ENCODE assay signal across 8 cellular contexts in genomic region chr4:121823505-121824170, GRCh38. TPM values are rescaled to one million over a fixed set of nuclear protein-coding genes. Genes with fewer than 3 reads are reported as not detected.
A peak's percentile ranks its signal among the peaks of the same experiment; 100 is the strongest.
DNase-seq lines count a peak whose midpoint lies in the region; ATAC-seq and TF ChIP-seq lines count a peak whose summit lies in the region.

Gene CCNA2 (minus strand): TSS chr4:121823883. CDS start chr4:121823628, 255 bp downstream.

- H3K9me3 Mint-ChIP-seq in activated T-cell treated with anti-CD3 and anti-CD28 coated beads, Interleukin-2, amount 50 U/mL, for 4 hours, result no peaks in the 10 kb centered on the region

- H3K36me3 ChIP-seq in Panc1 (ENCODE audit: control insufficient read depth, insufficient read depth, low read length), result peaks cover 35% of the 10 kb centered on the region
- peaks cover 4% of the 10 kb centered on the region for H3K36me3 ChIP-seq in muscle layer of colon (ENCODE audit: insufficient read depth, low read length)

- peak within 1 kb of the TSS; percentile 83 for H3K27ac ChIP-seq in Panc1 (ENCODE audit: low read length)
- H3K27ac ChIP-seq in muscle layer of colon (ENCODE audit: low read depth, low read length), result peak within 1 kb of the TSS; percentile 79

- peaks cover 15% of the 10 kb centered on the region for H3K4me1 Mint-ChIP-seq in activated T-cell treated with anti-CD3 and anti-CD28 coated beads, Interleukin-2, amount 50 U/mL, for 4 hours (ENCODE audit: low read depth)

- H3K4me1 ChIP-seq in Panc1 (ENCODE audit: control insufficient read depth, insufficient read depth, low read length), result peaks cover 11% of the 10 kb centered on the region
- H3K4me1 ChIP-seq in muscle layer of colon (ENCODE audit: insufficient read depth, low read length), result peaks cover 8% of the 10 kb centered on the region

- no peaks in the 10 kb centered on the region for H3K27me3 Mint-ChIP-seq in activated T-cell treated with anti-CD3 and anti-CD28 coated beads, Interleukin-2, amount 50 U/mL, for 4 hours (ENCODE audit: low read depth)

- CTCF ChIA-PET in Panc1 (lab: Charles Lee), result interaction anchor here (0.7 kb wide), 1 partner anchor 38 kb away, joined by 3 read pairs; no protein-coding TSS in a partner anchor

- peak within 1 kb of the TSS; percentile 90 to 91 for H3K4me3 ChIP-seq in Panc1 (ENCODE audit: low read depth in 2 of 2, low read length in 2 of 2)
- peak within 1 kb of the TSS; percentile 3 to 58 for H3K4me3 ChIP-seq in muscle layer of colon (ENCODE audit: low read depth in 1 of 2, low read length in 2 of 2)

- in situ Hi-C loops in Panc1 (cut with HindIII; ENCODE audit: low pct_unique_long_range_greater_than_20kb, low sequenced_read_pairs), result no loop called here

- no TSS peak for BruUV-seq in Panc1 (replicated peaks; lab: Mats Ljungman, UMichigan)

- H3K36me3 Mint-ChIP-seq in activated T-cell treated with anti-CD3 and anti-CD28 coated beads, Interleukin-2, amount 50 U/mL, for 4 hours (ENCODE audit: insufficient read depth), result no peaks in the 10 kb centered on the region

- TF ChIP-seq CTCF in Panc1 (IDR thresholded peaks at IDR 0.05), result no peak

- POLR2A ChIA-PET in Panc1 (lab: Charles Lee), result no interaction called here

- peak within 1 kb of the TSS; percentile 88 for H3K4me3 Mint-ChIP-seq in activated T-cell treated with anti-CD3 and anti-CD28 coated beads, Interleukin-2, amount 50 U/mL, for 4 hours

- ATAC-seq in GM21723 (IDR thresholded peaks at IDR 0.05; ENCODE audit: unreplicated experiment), result peak; percentile 95
- ATAC-seq in Panc1, result peak; percentile 97
- peak; percentile 97 for ATAC-seq in activated T-cell treated with anti-CD3 and anti-CD28 coated beads, Interleukin-2, amount 50 U/mL, for 4 hours
- peak; percentile 100 for ATAC-seq in esophagus mucosa

- intact Hi-C loops in Panc1 (cut with micrococcal nuclease; ENCODE audit: unreplicated experiment), result no loop called here

- no peaks in the 10 kb centered on the region for H3K9me3 ChIP-seq in Panc1 (ENCODE audit: control insufficient read depth, insufficient read depth, low read depth, low read length)
- H3K9me3 ChIP-seq in muscle layer of colon (ENCODE audit: low read length), result no peaks in the 10 kb centered on the region

- DNase-seq in DMS53 (lab: John Stamatoyannopoulos, UW) (peak; percentile 97), KG1 (lab: John Stamatoyannopoulos, UW) (peak; percentile 93), Panc1 (ENCODE audit: low read depth, low spot score) (peak; percentile 87)
- DNase-seq in activated T-cell treated with anti-CD3 and anti-CD28 coated beads, Interleukin-2, amount 50 U/mL, for 4 hours, result peak; percentile 93
- peak; percentile 91 for DNase-seq in stimulated activated CD8-positive, alpha-beta memory T cell treated with anti-CD3 and anti-CD28 coated beads, Interleukin-7, amount 100 ng/mL, for 24 hours (ENCODE audit: low read depth)

- H3K9ac ChIP-seq in muscle layer of colon (ENCODE audit: low read length), result peak within 1 kb of the TSS; percentile 37

- H3K27me3 ChIP-seq in Panc1 (ENCODE audit: control insufficient read depth, insufficient read depth, low read length) (no peaks in the 10 kb centered on the region), muscle layer of colon (ENCODE audit: control insufficient read depth in 1 of 2, insufficient read depth in 2 of 2, low read length in 2 of 2) (no peaks in the 10 kb centered on the region)

RNA-seq across cellular contexts. Expression of gene CCNA2, which starts in this region (rescaled TPM):
- total RNA-seq in Panc1 (2021; ENCODE audit: unreplicated experiment) (31.8 TPM), esophagus mucosa (22.1 TPM)
- 8.3 TPM for polyA plus RNA-seq in Panc1 (2012; ENCODE audit: insufficient read length)
- 10 to 100 TPM in 2 of 3 donors, 1 to 10 TPM in 1; 9.7 to 14.7 (median 14.5) TPM for total RNA-seq in activated T-cell treated with anti-CD3 and anti-CD28 coated beads, Interleukin-2, amount 50 U/mL, for 4 hours

Comparison
In these comparisons a context has a peak if more than half of its experiments do, and no peak if none do; other contexts are left out.
1. Peak in every context shown above with its lines: DNase-seq, ATAC-seq, H3K4me3 ChIP-seq and H3K27ac ChIP-seq.